In the genomic region with DNA sequence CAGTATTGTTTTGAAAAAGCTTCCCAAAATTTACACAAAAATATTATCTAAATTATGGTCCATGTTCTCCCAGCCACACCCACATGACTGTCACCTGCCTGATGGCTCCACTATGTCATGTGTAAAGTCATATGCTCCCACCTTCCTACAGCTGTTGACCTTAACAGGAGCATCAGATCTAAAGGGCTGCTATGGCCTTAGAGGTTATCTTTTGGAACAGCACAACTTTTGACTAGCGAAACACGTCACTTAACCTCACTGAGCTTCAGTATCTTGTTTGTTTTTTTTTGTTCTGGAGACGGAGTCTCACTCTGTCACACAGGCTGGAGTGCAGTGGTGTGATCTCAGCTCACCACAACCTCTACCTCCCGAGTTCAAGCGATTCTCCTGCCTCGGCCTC, we compare ENCODE assay signal across 38 cellular contexts.
"Had no signal": no experiment of that assay in that cellular context is flagged by ENCODE, and none has a peak within 500 bp of the region (broad histone marks: within the 10 kb centered on the region; RNA-seq: fewer than 3 reads in every experiment).

No MANE protein-coding gene starts in this region.

- H3K27ac ChIP-seq: ascending aorta, body of pancreas, breast epithelium, Peyer's patch, RWPE1, VCaP had no signal

- H3K4me3 Mint-ChIP-seq: activated CD4-positive, alpha-beta T cell treated with anti-CD3 and anti-CD28 coated beads, Interleukin-2, amount 10 ng/mL, durations not matched to agents 24 days and 14 days; activated CD8-positive, alpha-beta T cell treated with anti-CD3 and anti-CD28 coated beads, Interleukin-2, amount 10 ng/mL, durations not matched to agents 7 days and 5 days; activated naive CD4-positive, alpha-beta T cell treated with anti-CD3 and anti-CD28 coated beads, Interleukin-2, amount 50 U/mL, for 24 hours; activated naive CD8-positive, alpha-beta T cell treated with anti-CD3 and anti-CD28 coated beads, Interleukin-2, amount 10 ng/mL, durations not matched to agents 7 days and 5 days; activated T-cell treated with anti-CD3 and anti-CD28 coated beads, Interleukin-2, amount 50 U/mL, for 72 hours; activated T-helper 17 cell treated with anti-CD3 and anti-CD28 coated beads, Interleukin-2, amount 50 U/mL, for 72 hours; T-cell had no signal

- H3K36me3 ChIP-seq: breast epithelium had no signal

- DNase-seq: activated CD4-positive, alpha-beta T cell treated with anti-CD3 and anti-CD28 coated beads for 1 hour; activated CD4-positive, alpha-beta T cell treated with anti-CD3 and anti-CD28 coated beads, Interleukin-2, amount 10 ng/mL, durations not matched to agents 24 days and 14 days; activated CD4-positive, alpha-beta T cell treated with anti-CD3 and anti-CD28 coated beads, Interleukin-2, amount 50 U/mL, for 48 hours; activated CD4-positive, CD25-positive, alpha-beta regulatory T cell; activated CD8-positive, alpha-beta T cell treated with anti-CD3 and anti-CD28 coated beads, Interleukin-2, amount 10 ng/mL, durations not matched to agents 7 days and 5 days; activated effector memory CD4-positive, alpha-beta T cell treated with anti-CD3 and anti-CD28 coated beads, Interleukin-2, amount 50 U/mL, for 16 hours; activated naive CD4-positive, alpha-beta T cell treated with Interleukin-2 at 50 U/mL for 16 hours; activated naive CD8-positive, alpha-beta T cell treated with anti-CD3 and anti-CD28 coated beads, Interleukin-2, amount 10 ng/mL, durations not matched to agents 7 days and 5 days; activated T-cell treated with anti-CD3 and anti-CD28 coated beads, Interleukin-2, amount 50 U/mL, for 72 hours; amygdala; body of pancreas; IMR-90; Karpas-422; KBM-7; NCI-H1092; NCI-H1436 treated with DMSO at 0.1 percent for 48 hours; NCI-H187; NCI-H2029 treated with DMSO at 0.1 percent for 48 hours; NCI-H2107; NCI-H2171; NCI-H510A; NCI-H526; NCI-H748 treated with DMSO at 0.1 percent for 48 hours; NK-92 treated with Interleukin-12 subunit alpha and Interleukin-12 subunit beta, amount 100 ng/mL, for 24 hours; PC-3; Peyer's patch; SIG-M5; T-cell; T-helper 2 cell; T-helper 9 cell had no signal

- ATAC-seq: activated CD8-positive, alpha-beta T cell treated with anti-CD3 and anti-CD28 coated beads, Interleukin-2, amount 10 ng/mL, durations not matched to agents 7 days and 5 days; activated T-cell treated with anti-CD3 and anti-CD28 coated beads, Interleukin-2, amount 50 U/mL, for 72 hours; activated T-helper 17 cell treated with anti-CD3 and anti-CD28 coated beads, Interleukin-2, amount 50 U/mL, for 72 hours; body of pancreas; PC-3; Right ventricle myocardium inferior; SK-N-SH treated with all-trans-retinoic acid at 6 μM for 48 hours; T-cell had no signal

- H3K4me1 Mint-ChIP-seq: activated T-helper 17 cell treated with anti-CD3 and anti-CD28 coated beads, Interleukin-2, amount 50 U/mL, for 72 hours had no signal

- H3K27me3 ChIP-seq: ascending aorta, body of pancreas, breast epithelium, Peyer's patch had no signal

- H3K4me3 ChIP-seq: ascending aorta, body of pancreas, breast epithelium, Peyer's patch had no signal

- H3K9me3 Mint-ChIP-seq: activated CD4-positive, alpha-beta T cell treated with anti-CD3 and anti-CD28 coated beads, Interleukin-2, amount 10 ng/mL, durations not matched to agents 24 days and 14 days; activated naive CD4-positive, alpha-beta T cell treated with anti-CD3 and anti-CD28 coated beads, Interleukin-2, amount 50 U/mL, for 24 hours; activated naive CD8-positive, alpha-beta T cell treated with anti-CD3 and anti-CD28 coated beads, Interleukin-2, amount 10 ng/mL, durations not matched to agents 7 days and 5 days; activated T-cell treated with anti-CD3 and anti-CD28 coated beads, Interleukin-2, amount 50 U/mL, for 72 hours; activated T-helper 17 cell treated with anti-CD3 and anti-CD28 coated beads, Interleukin-2, amount 50 U/mL, for 72 hours; T-cell had no signal

- H3K4me1 ChIP-seq: ascending aorta, body of pancreas, breast epithelium, Peyer's patch had no signal

- H3K27me3 Mint-ChIP-seq: activated CD4-positive, alpha-beta T cell treated with anti-CD3 and anti-CD28 coated beads, Interleukin-2, amount 10 ng/mL, durations not matched to agents 24 days and 14 days; activated naive CD4-positive, alpha-beta T cell treated with anti-CD3 and anti-CD28 coated beads, Interleukin-2, amount 50 U/mL, for 24 hours; activated naive CD8-positive, alpha-beta T cell treated with anti-CD3 and anti-CD28 coated beads, Interleukin-2, amount 10 ng/mL, durations not matched to agents 7 days and 5 days; activated T-helper 17 cell treated with anti-CD3 and anti-CD28 coated beads, Interleukin-2, amount 50 U/mL, for 72 hours; T-cell had no signal

- H3K9me3 ChIP-seq: ascending aorta, body of pancreas, breast epithelium, Peyer's patch had no signal
